Comparison of ENCODE assay signal across 14 cellular contexts in the genomic region with DNA sequence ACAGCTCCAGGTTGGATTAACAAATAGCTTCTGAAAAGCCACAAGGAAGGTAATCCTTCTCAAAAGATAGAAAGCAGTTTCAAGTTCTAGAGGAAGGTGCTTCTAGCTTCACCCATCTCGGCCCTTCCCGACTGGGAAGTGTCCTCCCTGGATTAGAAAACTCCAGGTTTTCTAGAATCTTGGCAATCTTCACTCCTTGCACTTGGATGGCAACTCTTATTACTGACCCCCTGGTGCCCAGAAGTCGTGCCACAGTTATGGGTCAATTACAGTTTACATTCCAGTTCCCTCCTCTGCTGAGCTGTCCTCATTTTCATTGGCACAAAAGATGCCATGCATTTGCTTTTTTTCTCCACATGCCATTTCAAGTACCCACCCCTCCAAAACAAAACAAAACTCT.
DNase-seq lines count a peak whose midpoint lies in the region; ATAC-seq and TF ChIP-seq lines count a peak whose summit lies in the region.
"Had no signal": no experiment of that assay in that cellular context is flagged by ENCODE, and none has a peak within 500 bp of the region (broad histone marks: within the 10 kb centered on the region; RNA-seq: fewer than 3 reads in every experiment).

No MANE protein-coding gene starts in this region.

- peaks cover 0 to 66% (median 5%) of the 10 kb centered on the region in 3 donors for H3K36me3 ChIP-seq in esophagus squamous epithelium
- H3K36me3 ChIP-seq in sigmoid colon, result no peaks in the 10 kb centered on the region

- no peak overlapping the region for H3K27ac Mint-ChIP-seq in activated naive CD4-positive, alpha-beta T cell treated with anti-CD3 and anti-CD28 coated beads, Interleukin-2, amount 10 ng/mL, durations not matched to agents 7 days and 5 days

- CTCF ChIA-PET in activated naive CD4-positive, alpha-beta T cell treated with anti-CD3 and anti-CD28 coated beads, Interleukin-2, amount 10 ng/mL, durations not matched to agents 7 days and 5 days (lab: Charles Lee), result interaction anchor here (0.7 to 2.3 kb wide), 5 partner anchors 11 to 183 kb away, joined by 3 to 14 read pairs (median 4); a partner anchor contains a TSS

- no peak for ATAC-seq in HG03378 (IDR thresholded peaks at IDR 0.05; ENCODE audit: unreplicated experiment)
- ATAC-seq: activated CD8-positive, alpha-beta T cell treated with anti-CD3 and anti-CD28 coated beads, Interleukin-2, amount 10 ng/mL, durations not matched to agents 7 days and 5 days had no signal

- no peak overlapping the region for H3K4me3 ChIP-seq in AG10803 (ENCODE audit: low read length)
- peak overlapping the region in 1 of 4 donors; percentile 31 for H3K4me3 ChIP-seq in esophagus squamous epithelium
- H3K4me3 ChIP-seq in sigmoid colon, result peak overlapping the region in 2 of 4 donors; percentile 22

- TF ChIP-seq CTCF in AG10803 (conservative IDR thresholded peaks at IDR 0.05; ENCODE audit: low read length), result no peak
- no peak for TF ChIP-seq CTCF in esophagus squamous epithelium (IDR thresholded peaks at IDR 0.05)
- no peak for TF ChIP-seq CTCF in sigmoid colon (IDR thresholded peaks at IDR 0.05)

- peak overlapping the region; percentile 31 to 83 (median 79) for H3K27ac ChIP-seq in esophagus squamous epithelium
- peak overlapping the region; percentile 72 to 81 (median 74) for H3K27ac ChIP-seq in sigmoid colon

- no peaks in the 10 kb centered on the region for H3K9me3 Mint-ChIP-seq in activated naive CD4-positive, alpha-beta T cell treated with anti-CD3 and anti-CD28 coated beads, Interleukin-2, amount 10 ng/mL, durations not matched to agents 7 days and 5 days
- H3K9me3 Mint-ChIP-seq: nephron progenitor cell had no signal

- no peak overlapping the region for H3K4me3 Mint-ChIP-seq in activated naive CD4-positive, alpha-beta T cell treated with anti-CD3 and anti-CD28 coated beads, Interleukin-2, amount 10 ng/mL, durations not matched to agents 7 days and 5 days
- H3K4me3 Mint-ChIP-seq: nephron progenitor cell had no signal

- peaks cover 60% of the 10 kb centered on the region for H3K36me3 Mint-ChIP-seq in activated naive CD4-positive, alpha-beta T cell treated with anti-CD3 and anti-CD28 coated beads, Interleukin-2, amount 10 ng/mL, durations not matched to agents 7 days and 5 days

- H3K27me3 Mint-ChIP-seq in activated naive CD4-positive, alpha-beta T cell treated with anti-CD3 and anti-CD28 coated beads, Interleukin-2, amount 10 ng/mL, durations not matched to agents 7 days and 5 days, result no peaks in the 10 kb centered on the region

- H3K9me3 ChIP-seq in esophagus squamous epithelium (no peaks in the 10 kb centered on the region), sigmoid colon (no peaks in the 10 kb centered on the region)

- TF ChIP-seq EP300 in sigmoid colon (IDR thresholded peaks at IDR 0.05), result no peak

- H3K27me3 ChIP-seq in esophagus squamous epithelium, result no peaks in the 10 kb centered on the region
- no peaks in the 10 kb centered on the region for H3K27me3 ChIP-seq in sigmoid colon

- H3K4me1 Mint-ChIP-seq in activated naive CD4-positive, alpha-beta T cell treated with anti-CD3 and anti-CD28 coated beads, Interleukin-2, amount 10 ng/mL, durations not matched to agents 7 days and 5 days, result peaks cover 55% of the 10 kb centered on the region

- 59 to 60% methylated on average over 3 of the region's 3 CpGs for WGBS in esophagus squamous epithelium, 2 donors
- WGBS in sigmoid colon, 2 donors, result 82% methylated on average over 3 of the region's 3 CpGs

- intact Hi-C loops in esophagus squamous epithelium (cut with DNase I) (loop anchor here (10.0 kb wide), 1 partner anchor 63 kb away; no protein-coding TSS in a partner anchor), sigmoid colon (cut with DNase I) (loop anchor here (5.0 kb wide), 1 partner anchor 66 kb away; no protein-coding TSS in a partner anchor)

- DNase-seq in AG10803 (ENCODE audit: low read depth), result peak; percentile 65
- DNase-seq in LHCN-M2 (ENCODE audit: low read depth), result peak; percentile 68
- DNase-seq in esophagus squamous epithelium (lab: John Stamatoyannopoulos, UW), result no peak
- no peak for DNase-seq in sigmoid colon
- no peak for DNase-seq in activated naive CD4-positive, alpha-beta T cell treated with anti-CD3 and anti-CD28 coated beads, Interleukin-2, amount 10 ng/mL, durations not matched to agents 7 days and 5 days
- no peak for DNase-seq in anterior cingulate cortex (lab: John Stamatoyannopoulos, UW)
- DNase-seq in activated CD4-positive, alpha-beta T cell treated with anti-CD3 and anti-CD28 coated beads, Interleukin-2, amount 50 U/mL, for 4 hours, result no peak
- DNase-seq: activated CD8-positive, alpha-beta T cell treated with anti-CD3 and anti-CD28 coated beads, Interleukin-2, amount 10 ng/mL, durations not matched to agents 7 days and 5 days; NCI-H187 treated with DMSO at 0.1 percent for 48 hours; nephron progenitor cell; NK-92 treated with Interleukin-12 subunit alpha and Interleukin-12 subunit beta, amount 100 ng/mL, for 24 hours; stimulated activated CD4-positive, alpha-beta T cell treated with anti-CD3 and anti-CD28 coated beads, Interleukin-1b, Interleukin-23, amount 100 ng/mL, for 48 hours; stimulated activated naive CD4-positive, alpha-beta T cell treated with Interleukin-2 at 50 U/mL for 16 hours had no signal

- peaks cover 0 to 76% (median 32%) of the 10 kb centered on the region in 3 donors for H3K4me1 ChIP-seq in esophagus squamous epithelium
- H3K4me1 ChIP-seq in sigmoid colon, result peaks cover 0 to 59% (median 39%) of the 10 kb centered on the region in 4 donors

- TF ChIP-seq POLR2A in esophagus squamous epithelium (IDR thresholded peaks at IDR 0.05), result no peak
- no peak for TF ChIP-seq POLR2A in sigmoid colon (IDR thresholded peaks at IDR 0.05)

Comparison
In these comparisons a context has a peak if more than half of its experiments do, and no peak if none do; other contexts are left out.
1. DNase-seq: peak in AG10803 (single experiment) and LHCN-M2 (single experiment); none in esophagus squamous epithelium (single experiment), sigmoid colon (single experiment), activated naive CD4-positive, alpha-beta T cell treated with anti-CD3 and anti-CD28 coated beads, Interleukin-2, amount 10 ng/mL, durations not matched to agents 7 days and 5 days (single experiment), anterior cingulate cortex (0 of 58) and activated CD4-positive, alpha-beta T cell treated with anti-CD3 and anti-CD28 coated beads, Interleukin-2, amount 50 U/mL, for 4 hours (0 of 2).